8 cellular contexts compared by ENCODE assay signal in the genomic region with DNA sequence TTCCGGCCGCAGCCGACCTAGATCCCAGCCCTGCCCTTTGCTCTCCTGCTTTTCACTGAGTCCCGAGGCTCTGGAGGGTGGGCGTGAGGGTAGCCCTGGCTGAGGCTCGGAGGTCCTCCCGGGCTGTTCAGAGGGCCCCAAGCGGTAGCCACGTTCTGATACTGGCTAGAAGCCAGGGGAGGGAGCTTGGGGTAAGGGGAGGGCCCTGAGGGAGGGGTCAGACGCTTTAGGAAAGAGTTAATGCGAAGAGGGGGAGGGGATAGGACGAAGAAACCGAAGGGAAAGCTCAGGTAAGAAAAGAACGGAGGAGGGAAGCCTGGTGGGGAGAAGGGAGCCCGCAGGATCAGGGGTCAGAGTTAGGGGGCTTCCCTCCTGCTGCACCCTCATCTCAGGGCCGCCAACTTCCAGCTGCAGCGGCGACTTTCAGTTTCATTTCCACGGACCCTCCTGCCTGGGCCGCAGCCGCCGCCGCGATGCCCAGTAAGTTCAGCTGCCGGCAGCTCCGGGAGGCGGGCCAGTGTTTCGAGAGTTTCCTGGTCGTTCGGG. TPM values are rescaled to one million over a fixed set of nuclear protein-coding genes. Genes with fewer than 3 reads are reported as not detected.
A peak's percentile ranks its signal among the peaks of the same experiment; 100 is the strongest.
DNase-seq lines count a peak whose midpoint lies in the region; ATAC-seq and TF ChIP-seq lines count a peak whose summit lies in the region.

A gene with protein sequence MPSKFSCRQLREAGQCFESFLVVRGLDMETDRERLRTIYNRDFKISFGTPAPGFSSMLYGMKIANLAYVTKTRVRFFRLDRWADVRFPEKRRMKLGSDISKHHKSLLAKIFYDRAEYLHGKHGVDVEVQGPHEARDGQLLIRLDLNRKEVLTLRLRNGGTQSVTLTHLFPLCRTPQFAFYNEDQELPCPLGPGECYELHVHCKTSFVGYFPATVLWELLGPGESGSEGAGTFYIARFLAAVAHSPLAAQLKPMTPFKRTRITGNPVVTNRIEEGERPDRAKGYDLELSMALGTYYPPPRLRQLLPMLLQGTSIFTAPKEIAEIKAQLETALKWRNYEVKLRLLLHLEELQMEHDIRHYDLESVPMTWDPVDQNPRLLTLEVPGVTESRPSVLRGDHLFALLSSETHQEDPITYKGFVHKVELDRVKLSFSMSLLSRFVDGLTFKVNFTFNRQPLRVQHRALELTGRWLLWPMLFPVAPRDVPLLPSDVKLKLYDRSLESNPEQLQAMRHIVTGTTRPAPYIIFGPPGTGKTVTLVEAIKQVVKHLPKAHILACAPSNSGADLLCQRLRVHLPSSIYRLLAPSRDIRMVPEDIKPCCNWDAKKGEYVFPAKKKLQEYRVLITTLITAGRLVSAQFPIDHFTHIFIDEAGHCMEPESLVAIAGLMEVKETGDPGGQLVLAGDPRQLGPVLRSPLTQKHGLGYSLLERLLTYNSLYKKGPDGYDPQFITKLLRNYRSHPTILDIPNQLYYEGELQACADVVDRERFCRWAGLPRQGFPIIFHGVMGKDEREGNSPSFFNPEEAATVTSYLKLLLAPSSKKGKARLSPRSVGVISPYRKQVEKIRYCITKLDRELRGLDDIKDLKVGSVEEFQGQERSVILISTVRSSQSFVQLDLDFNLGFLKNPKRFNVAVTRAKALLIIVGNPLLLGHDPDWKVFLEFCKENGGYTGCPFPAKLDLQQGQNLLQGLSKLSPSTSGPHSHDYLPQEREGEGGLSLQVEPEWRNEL (plus strand): TSS at position 220 of the 546 bp plus-strand sequence. CDS start 254 bp downstream, at position 474.

- intact Hi-C loops in IMR-90 (cut with micrococcal nuclease) = loop anchor here (1.0 to 5.0 kb wide), 4 partner anchors 26 to 283 kb away; a partner anchor contains a TSS

- H4K8ac ChIP-seq in IMR-90 (ENCODE audit: low read depth in 2 of 2, low read length in 2 of 2) = peak within 1 kb of the TSS; percentile 81 to 82

- H3K4me1 ChIP-seq in IMR-90 (ENCODE audit: control insufficient read depth, insufficient read depth, low read length) (peaks cover 2% of the 10 kb centered on the region; the same call in 1 of the 2 replicates), subcutaneous abdominal adipose tissue (ENCODE audit: control insufficient read depth in 5 of 5, insufficient read depth in 5 of 5, low read length in 5 of 5) (peaks cover 0 to 29% (median 22%) of the 10 kb centered on the region in 5 donors)

- peaks cover 30 to 63% of the 10 kb centered on the region in 2 experiments for H3K79me1 ChIP-seq in IMR-90 (ENCODE audit: low read depth in 1 of 2, low read length in 2 of 2)

- peak within 1 kb of the TSS; percentile 94 for H2AK9ac ChIP-seq in IMR-90 (replicated peaks; ENCODE audit: low read depth, low read length, poor library complexity)

- H3K4ac ChIP-seq in IMR-90 (ENCODE audit: low read depth, low read length) = peak within 1 kb of the TSS; percentile 86

- peak within 1 kb of the TSS; percentile 82 for H4K5ac ChIP-seq in IMR-90 (ENCODE audit: low read depth, low read length)

- peaks cover 2% of the 10 kb centered on the region; the same call in 1 of the 2 replicates for H3K36me3 ChIP-seq in IMR-90 (ENCODE audit: control insufficient read depth, insufficient read depth, low read length)
- H3K36me3 ChIP-seq in subcutaneous abdominal adipose tissue (ENCODE audit: control insufficient read depth in 5 of 5, insufficient read depth in 5 of 5, low read length in 5 of 5) = peaks cover 13 to 24% (median 20%) of the 10 kb centered on the region in 5 donors

- no peak; the same call in 1 of the 2 replicates for TF ChIP-seq RAD21 in IMR-90 (IDR thresholded peaks at IDR 0.05; ENCODE audit: low read length)

- no peak for TF ChIP-seq CTCF in IMR-90 (conservative IDR thresholded peaks at IDR 0.05; ENCODE audit: low read depth, low read length)
- no peak for TF ChIP-seq CTCF in fibroblast of pulmonary artery (IDR thresholded peaks at IDR 0.05; ENCODE audit: low read length, missing control alignments)
- TF ChIP-seq CTCF in nephron progenitor cell (IDR thresholded peaks at IDR 0.05) = no peak

- dilution Hi-C loops in IMR-90 (cut with HindIII; ENCODE audit: low sequenced_read_pairs, unreplicated experiment) = no loop called here

- H3K9ac ChIP-seq in IMR-90 (ENCODE audit: low read depth, low read length) = peak within 1 kb of the TSS; percentile 89
- peak within 1 kb of the TSS; percentile 81 to 94 (median 87) for H3K9ac ChIP-seq in subcutaneous abdominal adipose tissue (ENCODE audit: low read length in 5 of 5)

- peak within 1 kb of the TSS; percentile 97 for H3K27ac Mint-ChIP-seq in nephron progenitor cell

- POLR2A ChIA-PET in IMR-90 (lab: Charles Lee; ENCODE audit: unreplicated experiment) = interaction anchor here (0.8 to 1.0 kb wide), 2 partner anchors 31 to 56 kb away, joined by 3 read pairs; a partner anchor contains a TSS

- no peaks in the 10 kb centered on the region for H3K9me3 Mint-ChIP-seq in nephron progenitor cell

- H2AFZ ChIP-seq in IMR-90 (replicated peaks; ENCODE audit: low read length, poor library complexity) = peak within 1 kb of the TSS; percentile 95

- peak within 1 kb of the TSS; percentile 86 for H2BK5ac ChIP-seq in IMR-90 (ENCODE audit: low read depth, low read length, poor library complexity, severe bottlenecking)

- CTCF ChIA-PET in IMR-90 (lab: Yijun Ruan, JAX) = interaction anchor here (0.6 to 1.9 kb wide), 9 partner anchors 11 to 303 kb away, joined by 3 to 8 read pairs (median 5); no protein-coding TSS in a partner anchor

- H3K18ac ChIP-seq in IMR-90 (ENCODE audit: low read depth, low read length) = peak within 1 kb of the TSS; percentile 75

- H4K91ac ChIP-seq in IMR-90 (ENCODE audit: insufficient read depth, low read depth, low read length) = peak within 1 kb of the TSS; percentile 88

- no peaks in the 10 kb centered on the region for H3K27me3 Mint-ChIP-seq in nephron progenitor cell (ENCODE audit: low read depth, poor library complexity)

- H2BK15ac ChIP-seq in IMR-90 (ENCODE audit: low read depth, low read length) = peak within 1 kb of the TSS; percentile 53; the same call in 1 of the 3 replicates

- no peaks in the 10 kb centered on the region for H3K9me1 ChIP-seq in IMR-90 (ENCODE audit: insufficient read depth, low read length)

- H3K4me2 ChIP-seq in IMR-90 (ENCODE audit: low read depth, low read length) = peak within 1 kb of the TSS; percentile 96

- in situ Hi-C loops in IMR-90 (cut with MboI; ENCODE audit: low sequenced_read_pairs) = no loop called here

- no peaks in the 10 kb centered on the region; the same call in 1 of the 2 replicates for H4K20me1 ChIP-seq in IMR-90 (ENCODE audit: insufficient read depth, low read length)

- peak within 1 kb of the TSS; percentile 90 for H3K56ac ChIP-seq in IMR-90 (ENCODE audit: extremely low read depth, insufficient read depth, low read length)

- H2AK5ac ChIP-seq in IMR-90 (ENCODE audit: low read depth, low read length) = peak within 1 kb of the TSS; percentile 62

- H2BK20ac ChIP-seq in IMR-90 (ENCODE audit: low read depth, low read length) = no peak within 1 kb of the TSS

- no TSS peak for BruUV-seq in IMR-90 (replicated peaks; lab: Mats Ljungman, UMichigan)

- TF ChIP-seq POLR2A in IMR-90 (IDR thresholded peaks at IDR 0.05; ENCODE audit: low read depth, low read length) = peak; percentile 10; the same call in 1 of the 2 replicates

- peak within 1 kb of the TSS; percentile 71 for H3K4me3 ChIP-seq in IMR-90 (ENCODE audit: insufficient read depth, low read depth, low read length)
- peak within 1 kb of the TSS; percentile 82 for H3K4me3 ChIP-seq in fibroblast of pulmonary artery (replicated peaks; ENCODE audit: low read depth, low read length)
- H3K4me3 ChIP-seq in subcutaneous abdominal adipose tissue (ENCODE audit: low read depth in 1 of 5, low read length in 5 of 5) = peak within 1 kb of the TSS; percentile 90 to 95 (median 93)

- H3K9me3 ChIP-seq in IMR-90 (ENCODE audit: control insufficient read depth, insufficient read depth, low read length) (no peaks in the 10 kb centered on the region), subcutaneous abdominal adipose tissue (ENCODE audit: control insufficient read depth in 5 of 5, low read length in 5 of 5) (no peaks in the 10 kb centered on the region)

- DNase-seq in CMK (ENCODE audit: low read depth) = peak; percentile 56
- peak; percentile 67 for DNase-seq in IMR-90
- DNase-seq in RPMI7951 (ENCODE audit: low read depth) = peak; percentile 79
- peak; percentile 25 for DNase-seq in activated T-helper 9 cell treated with anti-CD3 and anti-CD28 coated beads, Interleukin-2, amount 50 U/mL, for 16 hours (ENCODE audit: low read depth)
- DNase-seq in fibroblast of pulmonary artery (ENCODE audit: low read depth) = peak; percentile 76
- peak; percentile 68 for DNase-seq in nephron progenitor cell

- 0% methylated on average over 10 of the region's 30 CpGs; no CpG with 5 or more reads in 1 of the 2 experiments for WGBS in IMR-90 (ENCODE audit: extremely low coverage in 2 of 2, insufficient read length in 1 of 2), 2 experiments

- H3K36me3 Mint-ChIP-seq in nephron progenitor cell (ENCODE audit: low read depth) = peaks cover 47% of the 10 kb centered on the region

- no peaks in the 10 kb centered on the region for H3K27me3 ChIP-seq in IMR-90 (ENCODE audit: control insufficient read depth, insufficient read depth, low read length)
- H3K27me3 ChIP-seq in subcutaneous abdominal adipose tissue (ENCODE audit: control insufficient read depth in 5 of 5, insufficient read depth in 4 of 5, low read length in 5 of 5) = no peaks in the 10 kb centered on the region

- peak within 1 kb of the TSS; percentile 95 for H3K23ac ChIP-seq in IMR-90 (ENCODE audit: low read depth, low read length)

- peak within 1 kb of the TSS; percentile 78 for H2BK120ac ChIP-seq in IMR-90 (ENCODE audit: low read depth, low read length)

- ATAC-seq in GM21447 (IDR thresholded peaks at IDR 0.05; ENCODE audit: unreplicated experiment) = peak; percentile 55
- peak; percentile 71 for ATAC-seq in IMR-90 (ENCODE audit: low read depth)

- H3K27ac ChIP-seq in IMR-90 (ENCODE audit: insufficient read depth, low read length) = peak within 1 kb of the TSS; percentile 97
- peak within 1 kb of the TSS; percentile 86 for H3K27ac ChIP-seq in subcutaneous abdominal adipose tissue (ENCODE audit: low read depth, low read length)

- H3K14ac ChIP-seq in IMR-90 (replicated peaks; ENCODE audit: low read depth, low read length) = peak within 1 kb of the TSS; percentile 95

- H3K4me3 Mint-ChIP-seq in nephron progenitor cell = peak within 1 kb of the TSS; percentile 96

- peaks cover 42% of the 10 kb centered on the region for H3K4me1 Mint-ChIP-seq in nephron progenitor cell

TF ChIP-seq in IMR-90, 13 proteins besides CTCF, POLR2A, EP300 and RAD21:
- TF ChIP-seq MAZ (IDR thresholded peaks at IDR 0.05; ENCODE audit: borderline replicate concordance, low read depth, low read length) = peak; percentile 57
- TF ChIP-seq MAFK (IDR thresholded peaks at IDR 0.05; ENCODE audit: low read depth, low read length) = no peak
TF ChIP-seq in IMR-90: peak in this region for 1.

RNA-seq across cellular contexts. Expression of the gene that starts here (rescaled TPM):
- 33.9 and 36.7 TPM in 2 replicates for total RNA-seq in IMR-90 (2012; rRNA removed)
- 102 and 103 TPM in 2 replicates for polyA plus RNA-seq in IMR-90 (2012; rRNA removed)
- polyA plus RNA-seq in IMR-90 (2012; cell fraction: cytosol; rRNA removed) = 69.6 and 70.1 TPM in 2 replicates
- 312 and 411 TPM in 2 replicates for polyA plus RNA-seq in IMR-90 (2012; cell fraction: nucleus; rRNA removed; ENCODE audit: low replicate concordance)
- 36.3 and 56.7 TPM in 2 replicates for total RNA-seq in RPMI7951 (2014; rRNA removed; shearing (Covaris generic))

Comparison
In these comparisons a context has a peak if more than half of its experiments do, and no peak if none do; other contexts are left out.
1. Peak in every context shown above with its lines: DNase-seq, ATAC-seq, H3K4me3 ChIP-seq and H3K27ac ChIP-seq.
2. DNase-seq: peak in every context shown above with its lines; median percentile 79 in RPMI7951; 76 in fibroblast of pulmonary artery; 68 in nephron progenitor cell; 67 in IMR-90; 56 in CMK; 25 in activated T-helper 9 cell treated with anti-CD3 and anti-CD28 coated beads, Interleukin-2, amount 50 U/mL, for 16 hours.